22 cellular contexts compared by ENCODE assay signal in genomic region chr22:46679711-46680269, GRCh38.
"Had no signal": no experiment of that assay in that cellular context is flagged by ENCODE, and none has a peak within 500 bp of the region (broad histone marks: within the 10 kb centered on the region; RNA-seq: fewer than 3 reads in every experiment).

No MANE protein-coding gene starts in this region.

- H3K27me3 ChIP-seq: colonic mucosa, right atrium auricular region, stomach had no signal

- H3K4me3 ChIP-seq: colonic mucosa, prostate gland, right atrium auricular region, stomach had no signal

- H3K27ac ChIP-seq: brain microvascular endothelial cell, colonic mucosa, prostate gland had no signal

- H3K4me1 Mint-ChIP-seq: nephron progenitor cell had no signal

- H3K9me3 ChIP-seq: colonic mucosa, prostate gland, right atrium auricular region, stomach had no signal

- FAIRE-seq: islet of Langerhans, small intestine had no signal

- H3K27ac Mint-ChIP-seq: activated CD4-positive, alpha-beta T cell treated with anti-CD3 and anti-CD28 coated beads, Interleukin-2, amount 10 ng/mL, durations not matched to agents 24 days and 14 days; activated CD8-positive, alpha-beta T cell treated with anti-CD3 and anti-CD28 coated beads for 36 hours; activated naive CD8-positive, alpha-beta T cell treated with anti-CD3 and anti-CD28 coated beads, Interleukin-2, amount 10 ng/mL, durations not matched to agents 7 days and 5 days; activated T-helper 2 cell treated with anti-CD3 and anti-CD28 coated beads, Interferon-gamma antibody, Interleukin-2, Interleukin-4, amounts not matched to agents 10 μg/mL and 5 μg/mL and 100 μg/mL, durations not matched to agents 14 hours and 24 hours and 36 hours; nephron progenitor cell; type B pancreatic cell had no signal

- ATAC-seq: activated CD8-positive, alpha-beta T cell treated with anti-CD3 and anti-CD28 coated beads for 36 hours; left colon had no signal

- DNase-seq: activated CD4-positive, alpha-beta T cell treated with anti-CD3 and anti-CD28 coated beads, Interleukin-2, amount 10 ng/mL, durations not matched to agents 24 days and 14 days; activated CD8-positive, alpha-beta T cell treated with anti-CD3 and anti-CD28 coated beads for 36 hours; activated naive CD4-positive, alpha-beta T cell treated with Interleukin-2 at 50 U/mL for 16 hours; activated naive CD8-positive, alpha-beta T cell treated with anti-CD3 and anti-CD28 coated beads, Interleukin-2, amount 10 ng/mL, durations not matched to agents 7 days and 5 days; activated T-cell treated with anti-CD3 and anti-CD28 coated beads, Interleukin-2, amount 50 U/mL, for 1 hour; anterior cingulate cortex; brain microvascular endothelial cell; colonic mucosa; hippocampal formation; left colon; nephron progenitor cell; small intestine; stimulated activated CD4-positive, alpha-beta T cell treated with anti-CD3 and anti-CD28 coated beads, Interleukin-15, amount 100 ng/mL, for 24 hours; stimulated activated CD4-positive, alpha-beta T cell treated with anti-CD3 and anti-CD28 coated beads, Interleukin-2, amount 100 ng/mL, for 48 hours; stomach; T1000 had no signal

- H3K4me1 ChIP-seq: prostate gland had no signal

- H3K9me3 Mint-ChIP-seq: activated CD4-positive, alpha-beta T cell treated with anti-CD3 and anti-CD28 coated beads, Interleukin-2, amount 10 ng/mL, durations not matched to agents 24 days and 14 days; activated CD8-positive, alpha-beta T cell treated with anti-CD3 and anti-CD28 coated beads for 36 hours; activated naive CD8-positive, alpha-beta T cell treated with anti-CD3 and anti-CD28 coated beads, Interleukin-2, amount 10 ng/mL, durations not matched to agents 7 days and 5 days; activated T-helper 2 cell treated with anti-CD3 and anti-CD28 coated beads, Interferon-gamma antibody, Interleukin-2, Interleukin-4, amounts not matched to agents 10 μg/mL and 5 μg/mL and 100 μg/mL, durations not matched to agents 14 hours and 24 hours and 36 hours; central memory CD8-positive, alpha-beta T cell; nephron progenitor cell; type B pancreatic cell had no signal

- H3K27me3 Mint-ChIP-seq: activated CD4-positive, alpha-beta T cell treated with anti-CD3 and anti-CD28 coated beads, Interleukin-2, amount 10 ng/mL, durations not matched to agents 24 days and 14 days; activated CD8-positive, alpha-beta T cell treated with anti-CD3 and anti-CD28 coated beads for 36 hours; activated naive CD8-positive, alpha-beta T cell treated with anti-CD3 and anti-CD28 coated beads, Interleukin-2, amount 10 ng/mL, durations not matched to agents 7 days and 5 days; central memory CD8-positive, alpha-beta T cell; type B pancreatic cell had no signal

- H3K4me3 Mint-ChIP-seq: activated CD4-positive, alpha-beta T cell treated with anti-CD3 and anti-CD28 coated beads, Interleukin-2, amount 10 ng/mL, durations not matched to agents 24 days and 14 days; activated CD8-positive, alpha-beta T cell treated with anti-CD3 and anti-CD28 coated beads for 36 hours; activated naive CD8-positive, alpha-beta T cell treated with anti-CD3 and anti-CD28 coated beads, Interleukin-2, amount 10 ng/mL, durations not matched to agents 7 days and 5 days; central memory CD8-positive, alpha-beta T cell; nephron progenitor cell; type B pancreatic cell had no signal

- H3K36me3 ChIP-seq: brain microvascular endothelial cell, colonic mucosa, prostate gland had no signal

- H3K36me3 Mint-ChIP-seq: type B pancreatic cell had no signal
